ENCODE assay signal across 8 cellular contexts in the genomic region with DNA sequence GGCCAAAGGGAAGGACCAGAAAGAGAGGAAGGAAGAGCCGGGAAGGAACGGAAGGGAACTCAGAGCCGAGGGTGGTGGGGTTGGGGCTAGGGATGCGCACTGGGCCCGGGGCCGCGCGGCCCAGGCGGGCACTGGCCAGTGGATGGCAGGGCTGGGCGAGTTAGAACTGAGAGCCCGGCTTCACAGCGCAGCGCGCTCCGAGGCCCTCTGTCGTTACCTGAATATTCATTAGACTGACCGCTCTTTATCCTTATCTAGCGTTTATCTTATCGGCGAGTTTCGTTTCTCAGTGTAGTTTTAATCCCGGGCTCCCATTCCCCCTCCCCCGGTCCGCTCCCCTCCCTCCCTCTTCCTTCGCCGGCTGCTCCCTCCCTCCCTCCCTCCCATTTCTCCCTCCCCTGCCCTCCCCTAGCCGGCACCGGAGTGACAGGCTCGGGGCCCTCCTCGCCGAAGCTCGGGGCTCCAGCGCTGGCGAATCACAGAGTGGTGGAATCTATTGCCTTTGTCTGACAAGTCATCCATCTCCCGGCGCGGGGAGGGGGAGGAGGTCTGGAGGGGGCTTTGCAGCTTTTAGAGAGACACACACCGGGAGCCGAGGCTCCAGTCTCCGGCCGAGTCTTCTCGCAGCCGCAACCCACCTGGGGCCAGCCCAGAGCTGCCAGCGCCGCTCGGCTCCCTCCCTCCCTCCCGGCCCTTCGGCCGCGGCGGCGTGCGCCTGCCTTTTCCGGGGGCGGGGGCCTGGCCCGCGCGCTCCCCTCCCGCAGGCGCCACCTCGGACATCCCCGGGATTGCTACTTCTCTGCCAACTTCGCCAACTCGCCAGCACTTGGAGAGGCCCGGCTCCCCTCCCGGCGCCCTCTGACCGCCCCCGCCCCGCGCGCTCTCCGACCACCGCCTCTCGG. TPM values are rescaled to one million over a fixed set of nuclear protein-coding genes. Genes with fewer than 3 reads are reported as not detected.
DNase-seq lines count a peak whose midpoint lies in the region; ATAC-seq and TF ChIP-seq lines count a peak whose summit lies in the region.

PAX2 (plus strand) TSS at position 603 of the 902 bp plus-strand sequence. CDS start 679 bp downstream, outside the sequence.

- H3K9me3 Mint-ChIP-seq in endothelial cell (ENCODE audit: unreplicated experiment) = no peaks in the 10 kb centered on the region

- peak within 1 kb of the TSS; percentile 91 for H3K4me3 Mint-ChIP-seq in endothelial cell (ENCODE audit: unreplicated experiment)

- DNase-seq in NCI-H1417 (lab: John Stamatoyannopoulos, UW) (peak in 2 of 3 experiments; percentile 26 to 34), NCI-H1417 treated with DMSO at 0.1 percent for 48 hours (lab: John Stamatoyannopoulos, UW) (no peak), NCI-H526 (lab: John Stamatoyannopoulos, UW) (peak; percentile 76 to 86), endothelial cell (ENCODE audit: low spot score) (no peak), NCI-H446 treated with DMSO at 0.1 percent for 48 hours (lab: John Stamatoyannopoulos, UW) (no peak), NCI-H510A treated with DMSO at 0.1 percent for 48 hours (lab: John Stamatoyannopoulos, UW) (no peak)

- H3K4me3 ChIP-seq in rectal smooth muscle tissue (ENCODE audit: low read length) = peak within 1 kb of the TSS; percentile 41

- TF ChIP-seq CTCF in endothelial cell (IDR thresholded peaks at IDR 0.05; ENCODE audit: unreplicated experiment) = no peak

- peaks cover 5% of the 10 kb centered on the region for H3K4me1 ChIP-seq in rectal smooth muscle tissue (ENCODE audit: control insufficient read depth, insufficient read depth, low read length)

- peaks cover 9% of the 10 kb centered on the region for H3K36me3 Mint-ChIP-seq in endothelial cell (ENCODE audit: low read depth, unreplicated experiment)

- peaks cover 84% of the 10 kb centered on the region for H3K27me3 ChIP-seq in rectal smooth muscle tissue (ENCODE audit: control insufficient read depth, insufficient read depth, low read length)

- no peak for ATAC-seq in GM18502 (IDR thresholded peaks at IDR 0.05; ENCODE audit: poor library complexity, unreplicated experiment)

- H3K9ac ChIP-seq in rectal smooth muscle tissue (ENCODE audit: low read length) = no peak within 1 kb of the TSS

- H3K27ac Mint-ChIP-seq in endothelial cell (ENCODE audit: unreplicated experiment) = peak within 1 kb of the TSS; percentile 34

- peaks cover 38% of the 10 kb centered on the region for H3K27me3 Mint-ChIP-seq in endothelial cell (ENCODE audit: unreplicated experiment)

- H3K27ac ChIP-seq in rectal smooth muscle tissue (ENCODE audit: low read depth, low read length) = no peak within 1 kb of the TSS

- peaks cover 45% of the 10 kb centered on the region for H3K4me1 Mint-ChIP-seq in endothelial cell (ENCODE audit: unreplicated experiment)

- no peaks in the 10 kb centered on the region for H3K36me3 ChIP-seq in rectal smooth muscle tissue (ENCODE audit: control insufficient read depth, insufficient read depth, low read length)

RNA-seq across cellular contexts. Expression of gene PAX2, which starts in this region (rescaled TPM):
- total RNA-seq in endothelial cell (ENCODE audit: unreplicated experiment) = 17.4 TPM

Comparison
In these comparisons a context has a peak if more than half of its experiments do, and no peak if none do; other contexts are left out.
1. DNase-seq: peak in NCI-H1417 (2 of 3) and NCI-H526 (2 of 2); none in NCI-H1417 treated with DMSO at 0.1 percent for 48 hours (single experiment), endothelial cell (single experiment), NCI-H446 treated with DMSO at 0.1 percent for 48 hours (single experiment) and NCI-H510A treated with DMSO at 0.1 percent for 48 hours (single experiment).